18 cellular contexts compared by ENCODE assay signal in genomic region chr22:49437356-49437755, GRCh38.
DNase-seq lines count a peak whose midpoint lies in the region; ATAC-seq and TF ChIP-seq lines count a peak whose summit lies in the region.
"Had no signal": no experiment of that assay in that cellular context is flagged by ENCODE, and none has a peak within 500 bp of the region (broad histone marks: within the 10 kb centered on the region; RNA-seq: fewer than 3 reads in every experiment).

No MANE protein-coding gene starts in this region.

- H4K91ac ChIP-seq in H9 (ENCODE audit: insufficient read length, low read depth, low read length): no peak overlapping the region
- no peak overlapping the region for H4K91ac ChIP-seq in neuronal stem cell (ENCODE audit: low read depth, low read length, poor library complexity)

- H3K4me1 ChIP-seq in H9 (ENCODE audit: insufficient read depth, low read length): no peaks in the 10 kb centered on the region
- H3K4me1 ChIP-seq in neuronal stem cell (ENCODE audit: control insufficient read depth in 2 of 2, insufficient read depth in 1 of 2, low read depth in 1 of 2, low read length in 2 of 2): no peaks in the 10 kb centered on the region
- H3K4me1 ChIP-seq in GM23248 (ENCODE audit: insufficient read depth): no peaks in the 10 kb centered on the region
- H3K4me1 ChIP-seq: A549, Caco-2 had no signal

- no peak overlapping the region for H3T11ph ChIP-seq in H9 (ENCODE audit: low read length)

- no peak overlapping the region for H3K56ac ChIP-seq in H9 (ENCODE audit: insufficient read length, low read depth, low read length)

- H3K27ac Mint-ChIP-seq in H9: peak overlapping the region in 1 of 3 experiments; percentile 27; a peak in 2 of 7 replicates
- H3K27ac Mint-ChIP-seq: B cell; CD4-positive, alpha-beta T cell; CD8-positive, alpha-beta T cell had no signal

- H3K4me1 Mint-ChIP-seq in H9: peaks cover 3 to 5% of the 10 kb centered on the region in 2 experiments; a peak in 3 of 4 replicates
- H3K4me1 Mint-ChIP-seq: B cell had no signal

- H3K4me3 Mint-ChIP-seq in H9: no peak overlapping the region
- H3K4me3 Mint-ChIP-seq: B cell; CD4-positive, alpha-beta T cell; CD8-positive, alpha-beta T cell had no signal

- in situ Hi-C loops in GM23248 (cut with MboI): no loop called here

- H3K9me2 ChIP-seq in GM23248 (ENCODE audit: insufficient read depth): no peaks in the 10 kb centered on the region

- no peak overlapping the region for H2BK15ac ChIP-seq in H9 (ENCODE audit: low read depth, low read length)
- H2BK15ac ChIP-seq in neuronal stem cell (ENCODE audit: low read length): no peak overlapping the region

- H3F3A ChIP-seq in GM23248 (ENCODE audit: insufficient read depth): no peaks in the 10 kb centered on the region

- no CpG with 5 or more reads among the region's 17 CpGs for WGBS in H9 (ENCODE audit: extremely low coverage, insufficient read length, low lambda C conversion rate)
- no CpG with 5 or more reads among the region's 17 CpGs for WGBS in neuronal stem cell (ENCODE audit: extremely low coverage in 2 of 2, insufficient read length in 2 of 2, insufficient replicate concordance in 1 of 2), 2 donors
- 37 to 48% methylated on average over 17 of the region's 17 CpGs for WGBS in GM23248 (ENCODE audit: low coverage in 1 of 2, low lambda C conversion rate in 2 of 2, missing lambda C conversion rate in 2 of 2), 2 experiments

- H3K23ac ChIP-seq in H9 (ENCODE audit: insufficient read length, low read depth, low read length) (no peak overlapping the region), neuronal stem cell (ENCODE audit: low read depth, low read length, poor library complexity) (no peak overlapping the region)

- no peaks in the 10 kb centered on the region for H4K20me1 ChIP-seq in H9 (ENCODE audit: control insufficient read depth, insufficient read depth, insufficient read length)
- no peaks in the 10 kb centered on the region for H4K20me1 ChIP-seq in GM23248 (ENCODE audit: insufficient read depth)
- H4K20me1 ChIP-seq: BLaER1 treated with 17β-estradiol and CSF1 and Interleukin-3, amounts not matched to agents 10 nM and 100 nM had no signal

- H3K9ac ChIP-seq in H9 (ENCODE audit: extremely low read depth, insufficient read length, low read length) (no peak overlapping the region), neuronal stem cell (ENCODE audit: low read depth, low read length, poor library complexity) (no peak overlapping the region), GM23248 (no peak overlapping the region)
- H3K9ac ChIP-seq: BLaER1 treated with 17β-estradiol and CSF1 and Interleukin-3, amounts not matched to agents 10 nM and 100 nM had no signal

- H4K8ac ChIP-seq in H9 (replicated peaks; ENCODE audit: insufficient read length, low read depth, low read length) (no peak overlapping the region), neuronal stem cell (ENCODE audit: low read depth, low read length) (no peak overlapping the region)

- H3K79me1 ChIP-seq in H9 (ENCODE audit: insufficient read depth, low read depth, low read length, poor library complexity, severe bottlenecking): no peaks in the 10 kb centered on the region
- no peaks in the 10 kb centered on the region for H3K79me1 ChIP-seq in neuronal stem cell (ENCODE audit: low read depth, low read length)

- H3K23me2 ChIP-seq in H9 (ENCODE audit: insufficient read length, low read depth, low read length, poor library complexity, severe bottlenecking): no peaks in the 10 kb centered on the region

- H3K18ac ChIP-seq in H9 (ENCODE audit: insufficient read length, low read depth, low read length) (no peak overlapping the region), neuronal stem cell (ENCODE audit: low read length) (peak overlapping the region; percentile 65)

- no peak overlapping the region for H4K5ac ChIP-seq in H9 (ENCODE audit: insufficient read length, low read depth, low read length)

- no peaks in the 10 kb centered on the region for H3K9me3 ChIP-seq in H9 (ENCODE audit: control insufficient read depth, low read depth, low read length)
- H3K9me3 ChIP-seq in neuronal stem cell (replicated peaks in 1 of 2; ENCODE audit: control insufficient read depth in 2 of 2, insufficient read depth in 1 of 2, low read depth in 1 of 2, low read length in 2 of 2): peaks cover 0 to 5% of the 10 kb centered on the region in 2 donors
- no peaks in the 10 kb centered on the region for H3K9me3 ChIP-seq in GM23248 (ENCODE audit: low read depth)
- H3K9me3 ChIP-seq: A549, Caco-2 had no signal

- H2BK20ac ChIP-seq in H9 (ENCODE audit: low read depth, low read length, poor library complexity, severe bottlenecking): no peak overlapping the region

- H2BK120ac ChIP-seq in H9 (ENCODE audit: low read depth, low read length, poor library complexity, severe bottlenecking): no peak overlapping the region
- H2BK120ac ChIP-seq in neuronal stem cell (ENCODE audit: low read depth, low read length): no peak overlapping the region

- no peak overlapping the region for H3K4me3 ChIP-seq in neuronal stem cell (ENCODE audit: low read length in 2 of 2)
- no peak overlapping the region for H3K4me3 ChIP-seq in GM23248
- H3K4me3 ChIP-seq: A549; BLaER1 treated with 17β-estradiol and CSF1 and Interleukin-3, amounts not matched to agents 10 nM and 100 nM had no signal

- H3K27me3 ChIP-seq in H9 (ENCODE audit: insufficient read depth, low read length) (no peaks in the 10 kb centered on the region), neuronal stem cell (ENCODE audit: control insufficient read depth in 3 of 3, insufficient read depth in 3 of 3, low read depth in 1 of 3, low read length in 3 of 3) (peaks cover 0 to 5% (median 0%) of the 10 kb centered on the region in 3 experiments), GM23248 (replicated peaks; ENCODE audit: insufficient read depth) (no peaks in the 10 kb centered on the region)
- H3K27me3 ChIP-seq: BLaER1 treated with 17β-estradiol and CSF1 and Interleukin-3, amounts not matched to agents 10 nM and 100 nM had no signal

- no peak for TF ChIP-seq CTCF in H9 (conservative IDR thresholded peaks at IDR 0.05)

- H3K36me3 Mint-ChIP-seq in H9 (ENCODE audit: insufficient read depth in 1 of 3, low read depth in 3 of 3): peaks cover 0 to 6% (median 0%) of the 10 kb centered on the region in 3 experiments; a peak in 1 of 7 replicates
- H3K36me3 Mint-ChIP-seq: CD8-positive, alpha-beta T cell had no signal

- peak; percentile 9 for DNase-seq in activated effector memory CD4-positive, alpha-beta T cell treated with anti-CD3 and anti-CD28 coated beads, Interleukin-2, amount 50 U/mL, for 16 hours
- DNase-seq in activated effector memory CD4-positive, alpha-beta T cell treated with Interleukin-2 at 50 U/mL for 16 hours: no peak
- DNase-seq in H9: peak; percentile 3
- no peak for DNase-seq in neuronal stem cell (ENCODE audit: low spot score)
- no peak for DNase-seq in GM23248
- DNase-seq: AML-193; Caco-2; Calu3; CD4-positive, alpha-beta T cell; CD8-positive, alpha-beta T cell; DMS79 treated with DMSO at 0.1 percent for 48 hours; GF-D8 had no signal

- H2BK5ac ChIP-seq in H9 (ENCODE audit: insufficient read length, low read length) (no peak overlapping the region), neuronal stem cell (ENCODE audit: low read length) (no peak overlapping the region)

- H3K36me3 ChIP-seq in neuronal stem cell (replicated peaks in 1 of 2; ENCODE audit: control insufficient read depth in 2 of 2, insufficient read depth in 2 of 2, low read length in 2 of 2) (no peaks in the 10 kb centered on the region), GM23248 (ENCODE audit: low read depth) (no peaks in the 10 kb centered on the region)
- H3K36me3 ChIP-seq: BLaER1 treated with 17β-estradiol and CSF1 and Interleukin-3, amounts not matched to agents 10 nM and 100 nM had no signal

- H3K79me2 ChIP-seq in H9 (ENCODE audit: insufficient read depth, low read length) (no peaks in the 10 kb centered on the region), GM23248 (ENCODE audit: insufficient read depth) (no peaks in the 10 kb centered on the region)

- no peak overlapping the region for H3K4ac ChIP-seq in H9 (ENCODE audit: low read depth, low read length)
- no peak overlapping the region for H3K4ac ChIP-seq in neuronal stem cell (ENCODE audit: low read length)

- H3K4me2 ChIP-seq in H9 (ENCODE audit: insufficient read depth, insufficient read length, low read length) (no peak overlapping the region), neuronal stem cell (ENCODE audit: insufficient read depth, low read length, poor library complexity, severe bottlenecking) (no peak overlapping the region), GM23248 (ENCODE audit: unreplicated experiment) (no peak overlapping the region)
- H3K4me2 ChIP-seq: A549; BLaER1 treated with 17β-estradiol and CSF1 and Interleukin-3, amounts not matched to agents 10 nM and 100 nM had no signal

- no peak overlapping the region for H3K14ac ChIP-seq in H9 (ENCODE audit: insufficient read depth, low read length)
- no peak overlapping the region for H3K14ac ChIP-seq in neuronal stem cell (ENCODE audit: low read length)

- H3K27ac ChIP-seq in H9 (ENCODE audit: insufficient read length, low read depth, low read length) (no peak overlapping the region), neuronal stem cell (replicated peaks; ENCODE audit: low read length) (no peak overlapping the region), GM23248 (no peak overlapping the region)
- H3K27ac ChIP-seq: 22Rv1; A549; BLaER1 treated with 17β-estradiol and CSF1 and Interleukin-3, amounts not matched to agents 10 nM and 100 nM; C4-2B had no signal

- H2BK12ac ChIP-seq in H9 (ENCODE audit: insufficient read length, low read depth, low read length): no peak overlapping the region
- H2BK12ac ChIP-seq in neuronal stem cell (ENCODE audit: low read length): no peak overlapping the region

- no peak for ATAC-seq in GM21737 (IDR thresholded peaks at IDR 0.05; ENCODE audit: unreplicated experiment)
- ATAC-seq: A549; CD8-positive, alpha-beta T cell had no signal

- H3K27me3 Mint-ChIP-seq in H9 (ENCODE audit: low read depth): peaks cover 15% of the 10 kb centered on the region
- H3K27me3 Mint-ChIP-seq: CD4-positive, alpha-beta T cell had no signal

- no peak overlapping the region for H2AFZ ChIP-seq in H9 (ENCODE audit: low read length)
- no peak overlapping the region for H2AFZ ChIP-seq in neuronal stem cell (ENCODE audit: low read length)
- H2AFZ ChIP-seq in GM23248: no peak overlapping the region

- peaks cover 0 to 6% of the 10 kb centered on the region in 2 experiments; a peak in 2 of 5 replicates for H3K9me3 Mint-ChIP-seq in H9
- H3K9me3 Mint-ChIP-seq: CD4-positive, alpha-beta T cell; CD8-positive, alpha-beta T cell had no signal

- H2AK5ac ChIP-seq in H9 (ENCODE audit: insufficient read length, low read length): no peak overlapping the region
- H2AK5ac ChIP-seq in neuronal stem cell (ENCODE audit: low read depth, low read length): no peak overlapping the region

Comparison
In these comparisons a context has a peak if more than half of its experiments do, and no peak if none do; other contexts are left out.
1. DNase-seq: peak in activated effector memory CD4-positive, alpha-beta T cell treated with anti-CD3 and anti-CD28 coated beads, Interleukin-2, amount 50 U/mL, for 16 hours (single experiment) and H9 (single experiment); none in activated effector memory CD4-positive, alpha-beta T cell treated with Interleukin-2 at 50 U/mL for 16 hours (single experiment), neuronal stem cell (single experiment) and GM23248 (single experiment).